8 cellular contexts compared by ENCODE assay signal in genomic region chr9:10366171-10366779, GRCh38.
A peak's percentile ranks its signal among the peaks of the same experiment; 100 is the strongest.
DNase-seq lines count a peak whose midpoint lies in the region; TF ChIP-seq lines count a peak whose summit lies in the region.

No MANE protein-coding gene starts in this region.

- peaks cover 3 to 41% (median 9%) of the 10 kb centered on the region in 6 donors for H3K9me3 Mint-ChIP-seq in immature natural killer cell

- no peaks in the 10 kb centered on the region for H3K4me1 Mint-ChIP-seq in immature natural killer cell

- H3K9me3 ChIP-seq in stomach = no peaks in the 10 kb centered on the region

- H3K27ac ChIP-seq in stomach = no peak overlapping the region

- no peaks in the 10 kb centered on the region for H3K27me3 Mint-ChIP-seq in immature natural killer cell (ENCODE audit: low read depth in 3 of 3)

- peak; percentile 76 for TF ChIP-seq CTCF in GM12873 (IDR thresholded peaks at IDR 0.05; ENCODE audit: insufficient read depth, low read depth, low read length, missing control alignments)
- peak; percentile 81 for TF ChIP-seq CTCF in LNCaP clone FGC (IDR thresholded peaks at IDR 0.05; ENCODE audit: control insufficient read depth, extremely low read depth, insufficient read depth)
- TF ChIP-seq CTCF in stomach (IDR thresholded peaks at IDR 0.05) = peak in 5 of 7 experiments; percentile 20 to 53 (median 44)

- DNase-seq in H4 (ENCODE audit: low spot score) (peak; percentile 1), LNCaP clone FGC (ENCODE audit: low read depth) (peak; percentile 18), SK-N-DZ (ENCODE audit: low spot score) (peak; percentile 21), germinal center (ENCODE audit: low spot score) (peak; percentile 2), stomach (no peak), immature natural killer cell (no peak), NOMO-1 treated with dmso at 0.1 percent for 144 hours (lab: John Stamatoyannopoulos, UW; ENCODE audit: unreplicated experiment) (no peak)

- no peak overlapping the region for H3K27ac Mint-ChIP-seq in immature natural killer cell

- H3K27me3 ChIP-seq in stomach = no peaks in the 10 kb centered on the region

- H3K4me3 ChIP-seq in LNCaP clone FGC (ENCODE audit: low read depth, low read length) (no peak overlapping the region), stomach (no peak overlapping the region)

- TF ChIP-seq EP300 in stomach (IDR thresholded peaks at IDR 0.05) = no peak

- WGBS in stomach, 5 donors = 39 to 45% (median 41%) methylated on average over 3 of the region's 3 CpGs

- no peaks in the 10 kb centered on the region for H3K36me3 Mint-ChIP-seq in immature natural killer cell

- H3K4me1 ChIP-seq in stomach = no peaks in the 10 kb centered on the region

- H3K36me3 ChIP-seq in stomach = no peaks in the 10 kb centered on the region

- intact Hi-C loops in stomach (cut with DNase I; ENCODE audit: low total_unique reads) = no loop called here

- no peak overlapping the region for H3K4me3 Mint-ChIP-seq in immature natural killer cell

- no peak for TF ChIP-seq POLR2A in stomach (IDR thresholded peaks at IDR 0.05)

Comparison
In these comparisons a context has a peak if more than half of its experiments do, and no peak if none do; other contexts are left out.
1. DNase-seq: peak in H4 (single experiment), LNCaP clone FGC (single experiment), SK-N-DZ (single experiment) and germinal center (single experiment); none in stomach (single experiment), immature natural killer cell (0 of 3) and NOMO-1 treated with dmso at 0.1 percent for 144 hours (single experiment).
2. Peak in every context shown above with its lines, with median percentiles within 50 percentile points of each other: CTCF ChIP-seq.